8 cellular contexts compared by ENCODE assay signal in the genomic region with DNA sequence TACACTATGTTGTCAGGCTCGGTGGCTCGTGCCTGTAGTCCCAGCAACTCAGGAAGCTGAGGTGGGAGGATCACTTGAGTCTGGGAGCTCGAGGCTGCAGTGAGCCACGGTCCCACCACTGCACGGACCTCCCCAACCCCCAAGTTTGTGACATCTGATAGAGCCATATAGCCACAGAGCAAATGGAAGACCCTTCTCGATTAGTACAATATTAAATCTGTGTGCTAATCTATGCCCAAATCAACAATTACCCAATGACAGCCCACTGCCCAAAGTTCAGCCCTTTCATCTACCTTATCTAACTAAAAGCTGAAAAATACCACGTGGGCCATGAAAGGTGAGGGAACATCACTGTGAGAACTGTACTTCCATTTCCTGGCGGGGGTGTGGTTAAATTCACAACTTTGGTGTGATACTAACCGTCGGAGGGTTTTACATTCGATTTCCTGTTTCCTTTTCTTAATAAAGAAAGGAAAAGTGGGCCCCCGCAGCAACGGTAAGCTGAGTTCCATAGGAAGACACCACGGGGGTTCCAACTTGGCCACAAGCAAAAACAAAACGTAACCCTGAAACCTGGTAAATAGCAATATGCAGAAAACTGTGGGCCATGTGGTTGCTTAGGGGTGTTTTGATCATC. TPM values are rescaled to one million over a fixed set of nuclear protein-coding genes. Genes with fewer than 3 reads are reported as not detected.
DNase-seq lines count a peak whose midpoint lies in the region; ATAC-seq lines count a peak whose summit lies in the region.
"Had no signal": no experiment of that assay in that cellular context is flagged by ENCODE, and none has a peak within 500 bp of the region (broad histone marks: within the 10 kb centered on the region; RNA-seq: fewer than 3 reads in every experiment).

No MANE protein-coding gene starts in this region.

- peak overlapping the region; percentile 54 for H3K4me3 ChIP-seq in SK-N-MC

- H3K27me3 Mint-ChIP-seq in activated T-cell treated with anti-CD3 and anti-CD28 coated beads, Interleukin-2, amount 50 U/mL, for 4 hours (ENCODE audit: low read depth) = no peaks in the 10 kb centered on the region
- no peaks in the 10 kb centered on the region for H3K27me3 Mint-ChIP-seq in naive thymus-derived CD8-positive, alpha-beta T cell
- H3K27me3 Mint-ChIP-seq in stimulated activated naive CD8-positive, alpha-beta T cell treated with anti-CD3 and anti-CD28 coated beads, Interleukin-15, Interleukin-2, amounts not matched to agents 100 ng/mL and 50 ng/mL, for 24 hours = peaks cover 5% of the 10 kb centered on the region

- peaks cover 59% of the 10 kb centered on the region for H3K4me1 Mint-ChIP-seq in activated T-cell treated with anti-CD3 and anti-CD28 coated beads, Interleukin-2, amount 50 U/mL, for 4 hours (ENCODE audit: low read depth)
- peaks cover 23 to 60% (median 60%) of the 10 kb centered on the region in 4 donors for H3K4me1 Mint-ChIP-seq in naive thymus-derived CD8-positive, alpha-beta T cell
- H3K4me1 Mint-ChIP-seq in stimulated activated naive CD8-positive, alpha-beta T cell treated with anti-CD3 and anti-CD28 coated beads, Interleukin-15, Interleukin-2, amounts not matched to agents 100 ng/mL and 50 ng/mL, for 24 hours (ENCODE audit: low read depth) = peaks cover 59% of the 10 kb centered on the region

- H3K36me3 Mint-ChIP-seq in activated T-cell treated with anti-CD3 and anti-CD28 coated beads, Interleukin-2, amount 50 U/mL, for 4 hours (ENCODE audit: insufficient read depth) = no peaks in the 10 kb centered on the region
- no peaks in the 10 kb centered on the region for H3K36me3 Mint-ChIP-seq in naive thymus-derived CD8-positive, alpha-beta T cell
- no peaks in the 10 kb centered on the region for H3K36me3 Mint-ChIP-seq in stimulated activated naive CD8-positive, alpha-beta T cell treated with anti-CD3 and anti-CD28 coated beads, Interleukin-15, Interleukin-2, amounts not matched to agents 100 ng/mL and 50 ng/mL, for 24 hours (ENCODE audit: low read depth)

- H3K4me3 Mint-ChIP-seq in activated T-cell treated with anti-CD3 and anti-CD28 coated beads, Interleukin-2, amount 50 U/mL, for 4 hours = peak overlapping the region; percentile 57
- H3K4me3 Mint-ChIP-seq in naive thymus-derived CD8-positive, alpha-beta T cell = peak overlapping the region; percentile 36 to 82 (median 71)
- peak overlapping the region; percentile 37 for H3K4me3 Mint-ChIP-seq in stimulated activated naive CD8-positive, alpha-beta T cell treated with anti-CD3 and anti-CD28 coated beads, Interleukin-15, Interleukin-2, amounts not matched to agents 100 ng/mL and 50 ng/mL, for 24 hours

- no peak overlapping the region for H3K9ac ChIP-seq in SK-N-MC (ENCODE audit: insufficient read length)

- POLR2A ChIA-PET in naive thymus-derived CD8-positive, alpha-beta T cell (lab: Charles Lee) = interaction anchor here (1.0 to 3.9 kb wide), 5 partner anchors 8 to 72 kb away, joined by 4 to 28 read pairs (median 6); no protein-coding TSS in a partner anchor

- no peaks in the 10 kb centered on the region for H3K9me3 Mint-ChIP-seq in activated T-cell treated with anti-CD3 and anti-CD28 coated beads, Interleukin-2, amount 50 U/mL, for 4 hours
- H3K9me3 Mint-ChIP-seq in naive thymus-derived CD8-positive, alpha-beta T cell = no peaks in the 10 kb centered on the region
- no peaks in the 10 kb centered on the region for H3K9me3 Mint-ChIP-seq in stimulated activated naive CD8-positive, alpha-beta T cell treated with anti-CD3 and anti-CD28 coated beads, Interleukin-15, Interleukin-2, amounts not matched to agents 100 ng/mL and 50 ng/mL, for 24 hours

- peak overlapping the region; percentile 67 to 98 (median 94) for H3K27ac Mint-ChIP-seq in naive thymus-derived CD8-positive, alpha-beta T cell
- H3K27ac Mint-ChIP-seq in stimulated activated naive CD8-positive, alpha-beta T cell treated with anti-CD3 and anti-CD28 coated beads, Interleukin-15, Interleukin-2, amounts not matched to agents 100 ng/mL and 50 ng/mL, for 24 hours = peak overlapping the region; percentile 75

- DNase-seq in SK-N-MC (ENCODE audit: low read depth, low spot score) (no peak), Right ventricle myocardium superior (no peak), NCI-H2171 (lab: John Stamatoyannopoulos, UW) (no peak), head of caudate nucleus (no peak)
- DNase-seq in activated T-cell treated with anti-CD3 and anti-CD28 coated beads, Interleukin-2, amount 50 U/mL, for 4 hours = peak; percentile 43
- peak; percentile 32 to 89 (median 76) for DNase-seq in naive thymus-derived CD8-positive, alpha-beta T cell
- DNase-seq: NCI-H748 treated with DMSO at 0.1 percent for 48 hours had no signal

- peak; percentile 57 to 61 for ATAC-seq in activated T-cell treated with anti-CD3 and anti-CD28 coated beads, Interleukin-2, amount 50 U/mL, for 4 hours
- ATAC-seq in naive thymus-derived CD8-positive, alpha-beta T cell = peak; percentile 51 to 58
- no peak for ATAC-seq in Right ventricle myocardium superior (ENCODE audit: poor library complexity)

- intact Hi-C loops in Right ventricle myocardium superior (cut with DNase I) (no loop called here), head of caudate nucleus (cut with DNase I) (no loop called here)

- H3K27ac ChIP-seq in SK-N-MC = peak overlapping the region; percentile 92

- H3K9me3 ChIP-seq in SK-N-MC (ENCODE audit: low read depth, low read length) = no peaks in the 10 kb centered on the region

- H3K36me3 ChIP-seq in SK-N-MC (ENCODE audit: insufficient read depth, low read length) = no peaks in the 10 kb centered on the region

RNA-seq across cellular contexts. Expression of gene FOS, which starts 31.2 kb away (rescaled TPM):
- 10 to 100 TPM; 16.8 to 19.5 (median 18.1) TPM for total RNA-seq in activated T-cell treated with anti-CD3 and anti-CD28 coated beads, Interleukin-2, amount 50 U/mL, for 4 hours
- total RNA-seq in naive thymus-derived CD8-positive, alpha-beta T cell = 1 to 10 TPM; 9.4 to 9.6 TPM
- polyA plus RNA-seq in naive thymus-derived CD8-positive, alpha-beta T cell = 100 to 1,000 TPM in 2 of 3 donors, 10 to 100 TPM in 1; 80.3 to 510 (median 252) TPM
- 11.9 TPM for total RNA-seq in Right ventricle myocardium superior

Comparison
In these comparisons a context has a peak if more than half of its experiments do, and no peak if none do; other contexts are left out.
1. DNase-seq: peak in activated T-cell treated with anti-CD3 and anti-CD28 coated beads, Interleukin-2, amount 50 U/mL, for 4 hours (single experiment) and naive thymus-derived CD8-positive, alpha-beta T cell (10 of 10); none in SK-N-MC (single experiment), Right ventricle myocardium superior (single experiment), NCI-H2171 (single experiment) and head of caudate nucleus (0 of 42).
2. Peak in every context shown above with its lines, with median percentiles within 50 percentile points of each other: H3K4me3 Mint-ChIP-seq.